ENCODE assay signal across 36 cellular contexts in the genomic region with DNA sequence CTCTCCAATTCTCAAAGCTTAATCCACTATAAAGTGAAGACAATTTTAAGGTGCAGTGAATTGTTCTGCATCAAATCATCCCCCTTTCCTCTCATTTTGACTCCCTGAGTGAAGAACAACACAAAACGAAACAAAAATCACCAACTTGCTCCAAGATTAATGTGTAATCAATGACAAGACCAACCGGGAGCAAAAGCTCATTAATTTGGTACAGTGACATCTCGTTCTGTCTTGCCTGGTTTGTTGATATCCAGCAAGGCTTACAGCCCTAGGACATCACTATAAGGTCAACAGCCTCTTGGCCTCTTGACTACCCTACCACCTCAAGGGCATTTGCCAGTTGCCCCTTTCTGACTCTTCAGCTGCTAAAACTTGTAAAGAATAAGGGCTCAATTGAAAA.
"Had no signal": no experiment of that assay in that cellular context is flagged by ENCODE, and none has a peak within 500 bp of the region (broad histone marks: within the 10 kb centered on the region; RNA-seq: fewer than 3 reads in every experiment).

No MANE protein-coding gene starts in this region.

- DNase-seq: Karpas-422, Kasumi-1, KG1, MG63, MM.1S, MV-4-11, NCI-H1048, NCI-H1092, NCI-H1092 treated with DMSO at 0.1 percent for 48 hours, NCI-H1105, NCI-H1105 treated with DMSO at 0.1 percent for 48 hours, NCI-H1417, NCI-H1417 treated with DMSO at 0.1 percent for 48 hours, NCI-H1436, NCI-H1436 treated with DMSO at 0.1 percent for 48 hours, NCI-H146, NCI-H1694, NCI-H1694 treated with DMSO at 0.1 percent for 48 hours, NCI-H187, NCI-H187 treated with DMSO at 0.1 percent for 48 hours, NCI-H1930, NCI-H2029, NCI-H2029 treated with DMSO at 0.1 percent for 48 hours, NCI-H2081, NCI-H2081 treated with DMSO at 0.1 percent for 48 hours, NCI-H2107, NCI-H2171, NCI-H2171 treated with DMSO at 0.1 percent for 48 hours, NCI-H2227 treated with DMSO at 0.1 percent for 48 hours, NCI-H226, NCI-H345, NCI-H446, NCI-H446 treated with DMSO at 0.1 percent for 48 hours, NCI-H510A, NCI-H510A treated with DMSO at 0.1 percent for 48 hours had no signal

- H3K27me3 ChIP-seq: MG63 had no signal

- H3K4me3 ChIP-seq: MG63 had no signal

- H3K27ac ChIP-seq: KMS-11 had no signal

- H3K9me3 ChIP-seq: MG63 had no signal

- H3K36me3 ChIP-seq: MG63 had no signal

- H3K4me2 ChIP-seq: KMS-11 had no signal

- H3K9ac ChIP-seq: KMS-11 had no signal
